Comparison of ENCODE assay signal across 1 cellular context in genomic region chr18:62526098-62527025, GRCh38.
TF ChIP-seq lines count a peak whose summit lies in the region.

No MANE protein-coding gene starts in this region.

TF ChIP-seq in GM12878, 131 proteins besides CTCF, POLR2A, EP300 and RAD21 (continued from another document):
- TF ChIP-seq, protein P1, sequence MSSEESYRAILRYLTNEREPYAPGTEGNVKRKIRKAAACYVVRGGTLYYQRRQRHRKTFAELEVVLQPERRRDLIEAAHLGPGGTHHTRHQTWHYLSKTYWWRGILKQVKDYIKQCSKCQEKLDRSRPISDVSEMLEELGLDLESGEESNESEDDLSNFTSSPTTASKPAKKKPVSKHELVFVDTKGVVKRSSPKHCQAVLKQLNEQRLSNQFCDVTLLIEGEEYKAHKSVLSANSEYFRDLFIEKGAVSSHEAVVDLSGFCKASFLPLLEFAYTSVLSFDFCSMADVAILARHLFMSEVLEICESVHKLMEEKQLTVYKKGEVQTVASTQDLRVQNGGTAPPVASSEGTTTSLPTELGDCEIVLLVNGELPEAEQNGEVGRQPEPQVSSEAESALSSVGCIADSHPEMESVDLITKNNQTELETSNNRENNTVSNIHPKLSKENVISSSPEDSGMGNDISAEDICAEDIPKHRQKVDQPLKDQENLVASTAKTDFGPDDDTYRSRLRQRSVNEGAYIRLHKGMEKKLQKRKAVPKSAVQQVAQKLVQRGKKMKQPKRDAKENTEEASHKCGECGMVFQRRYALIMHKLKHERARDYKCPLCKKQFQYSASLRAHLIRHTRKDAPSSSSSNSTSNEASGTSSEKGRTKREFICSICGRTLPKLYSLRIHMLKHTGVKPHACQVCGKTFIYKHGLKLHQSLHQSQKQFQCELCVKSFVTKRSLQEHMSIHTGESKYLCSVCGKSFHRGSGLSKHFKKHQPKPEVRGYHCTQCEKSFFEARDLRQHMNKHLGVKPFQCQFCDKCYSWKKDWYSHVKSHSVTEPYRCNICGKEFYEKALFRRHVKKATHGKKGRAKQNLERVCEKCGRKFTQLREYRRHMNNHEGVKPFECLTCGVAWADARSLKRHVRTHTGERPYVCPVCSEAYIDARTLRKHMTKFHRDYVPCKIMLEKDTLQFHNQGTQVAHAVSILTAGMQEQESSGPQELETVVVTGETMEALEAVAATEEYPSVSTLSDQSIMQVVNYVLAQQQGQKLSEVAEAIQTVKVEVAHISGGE (CRISPR knock-in tag; IDR thresholded peaks at IDR 0.05) = no peak
- no peak for TF ChIP-seq JUNB (IDR thresholded peaks at IDR 0.05)
- TF ChIP-seq RB1 (IDR thresholded peaks at IDR 0.05; ENCODE audit: borderline replicate concordance) = peak; percentile 72; the same call in 1 of the 2 replicates
- peak; percentile 61; the same call in 1 of the 2 replicates for TF ChIP-seq CREM (IDR thresholded peaks at IDR 0.05; ENCODE audit: low read depth)
- TF ChIP-seq IRF5 (IDR thresholded peaks at IDR 0.05; ENCODE audit: borderline replicate concordance) = peak; percentile 18; the same call in 1 of the 2 replicates
- 0 out of 2 replicates have a peak, but pooled peaks have one; percentile 38 for TF ChIP-seq NFXL1 (IDR thresholded peaks at IDR 0.05; ENCODE audit: borderline replicate concordance)
- TF ChIP-seq TARDBP (IDR thresholded peaks at IDR 0.05; ENCODE audit: borderline replicate concordance) = no peak
- no peak; the same call in 1 of the 2 replicates for TF ChIP-seq RBBP5 (conservative IDR thresholded peaks at IDR 0.05)
- TF ChIP-seq, protein P2, sequence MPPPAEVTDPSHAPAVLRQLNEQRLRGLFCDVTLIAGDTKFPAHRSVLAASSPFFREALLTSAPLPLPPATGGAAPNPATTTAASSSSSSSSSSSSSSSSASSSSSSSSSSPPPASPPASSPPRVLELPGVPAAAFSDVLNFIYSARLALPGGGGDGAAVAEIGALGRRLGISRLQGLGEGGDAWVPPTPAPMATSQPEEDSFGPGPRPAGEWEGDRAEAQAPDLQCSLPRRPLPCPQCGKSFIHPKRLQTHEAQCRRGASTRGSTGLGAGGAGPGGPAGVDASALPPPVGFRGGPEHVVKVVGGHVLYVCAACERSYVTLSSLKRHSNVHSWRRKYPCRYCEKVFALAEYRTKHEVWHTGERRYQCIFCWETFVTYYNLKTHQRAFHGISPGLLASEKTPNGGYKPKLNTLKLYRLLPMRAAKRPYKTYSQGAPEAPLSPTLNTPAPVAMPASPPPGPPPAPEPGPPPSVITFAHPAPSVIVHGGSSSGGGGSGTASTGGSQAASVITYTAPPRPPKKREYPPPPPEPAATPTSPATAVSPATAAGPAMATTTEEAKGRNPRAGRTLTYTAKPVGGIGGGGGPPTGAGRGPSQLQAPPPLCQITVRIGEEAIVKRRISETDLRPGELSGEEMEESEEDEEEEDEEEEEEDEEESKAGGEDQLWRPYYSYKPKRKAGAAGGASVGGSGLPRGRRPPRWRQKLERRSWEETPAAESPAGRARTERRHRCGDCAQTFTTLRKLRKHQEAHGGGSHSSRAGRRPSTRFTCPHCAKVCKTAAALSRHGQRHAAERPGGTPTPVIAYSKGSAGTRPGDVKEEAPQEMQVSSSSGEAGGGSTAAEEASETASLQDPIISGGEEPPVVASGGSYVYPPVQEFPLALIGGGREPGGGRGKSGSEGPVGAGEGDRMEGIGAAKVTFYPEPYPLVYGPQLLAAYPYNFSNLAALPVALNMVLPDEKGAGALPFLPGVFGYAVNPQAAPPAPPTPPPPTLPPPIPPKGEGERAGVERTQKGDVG (CRISPR knock-in tag; IDR thresholded peaks at IDR 0.05) = no peak
- no peak for TF ChIP-seq SUPT20H (IDR thresholded peaks at IDR 0.05; ENCODE audit: borderline replicate concordance, control insufficient read depth, low read depth, low read length)
- TF ChIP-seq POLR2AphosphoS2 (IDR thresholded peaks at IDR 0.05; ENCODE audit: low read depth, low read length) = peak; percentile 82; the same call in 1 of the 2 replicates
- TF ChIP-seq, protein P3, sequence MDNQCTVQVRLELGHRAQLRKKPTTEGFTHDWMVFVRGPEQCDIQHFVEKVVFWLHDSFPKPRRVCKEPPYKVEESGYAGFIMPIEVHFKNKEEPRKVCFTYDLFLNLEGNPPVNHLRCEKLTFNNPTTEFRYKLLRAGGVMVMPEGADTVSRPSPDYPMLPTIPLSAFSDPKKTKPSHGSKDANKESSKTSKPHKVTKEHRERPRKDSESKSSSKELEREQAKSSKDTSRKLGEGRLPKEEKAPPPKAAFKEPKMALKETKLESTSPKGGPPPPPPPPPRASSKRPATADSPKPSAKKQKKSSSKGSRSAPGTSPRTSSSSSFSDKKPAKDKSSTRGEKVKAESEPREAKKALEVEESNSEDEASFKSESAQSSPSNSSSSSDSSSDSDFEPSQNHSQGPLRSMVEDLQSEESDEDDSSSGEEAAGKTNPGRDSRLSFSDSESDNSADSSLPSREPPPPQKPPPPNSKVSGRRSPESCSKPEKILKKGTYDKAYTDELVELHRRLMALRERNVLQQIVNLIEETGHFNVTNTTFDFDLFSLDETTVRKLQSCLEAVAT (IDR thresholded peaks at IDR 0.05) = 0 out of 2 replicates have a peak, but pooled peaks have one; percentile 44
- TF ChIP-seq MEF2B (IDR thresholded peaks at IDR 0.05; ENCODE audit: partially characterized antibody, poor library complexity, severe bottlenecking) = peak; percentile 61
- no peak for TF ChIP-seq ZBTB40 (IDR thresholded peaks at IDR 0.05; ENCODE audit: borderline replicate concordance)
- TF ChIP-seq EGR1 (IDR thresholded peaks at IDR 0.05; ENCODE audit: borderline replicate concordance in 1 of 2, low read depth in 2 of 2, low read length in 2 of 2) = peak; percentile 5 to 96
- TF ChIP-seq SKIL (IDR thresholded peaks at IDR 0.05; ENCODE audit: low read depth, poor library complexity, severe bottlenecking) = no peak
- TF ChIP-seq CEBPZ (IDR thresholded peaks at IDR 0.05; ENCODE audit: low read depth, low read length) = no peak
- TF ChIP-seq FOS (IDR thresholded peaks at IDR 0.05; ENCODE audit: borderline replicate concordance, extremely low read depth, insufficient read length) = no peak
- no peak for TF ChIP-seq NR2C2 (IDR thresholded peaks at IDR 0.05; ENCODE audit: borderline replicate concordance, control insufficient read depth, insufficient read length, low read depth)
